Comparison of ENCODE assay signal across 24 cellular contexts in genomic region chr16:47947741-47948140, GRCh38.
"Had no signal": no experiment of that assay in that cellular context is flagged by ENCODE, and none has a peak within 500 bp of the region (broad histone marks: within the 10 kb centered on the region; RNA-seq: fewer than 3 reads in every experiment).

No MANE protein-coding gene starts in this region.

- H3K4me3 Mint-ChIP-seq: naive B cell; natural killer cell treated with Interleukin-12 subunit alpha and Interleukin-12 subunit beta and Interleukin-15 and Interleukin-18, amount 100 ng/mL, for 72 hours; neural progenitor cell; stimulated activated naive B cell treated with anti-CD40 and anti-IgM and Interleukin-4, amounts not matched to agents 10 μg/mL and 1 μg/mL and 100 μg/mL, for 72 hours; stimulated activated naive CD8-positive, alpha-beta T cell treated with anti-CD3 and anti-CD28 coated beads, Interleukin-15, Interleukin-2, amounts not matched to agents 100 ng/mL and 50 ng/mL, for 24 hours had no signal

- H3K4me1 Mint-ChIP-seq: naive B cell; stimulated activated naive B cell treated with anti-CD40 and anti-IgM and Interleukin-4, amounts not matched to agents 10 μg/mL and 1 μg/mL and 100 μg/mL, for 72 hours had no signal

- H3K27ac Mint-ChIP-seq: natural killer cell treated with Interleukin-12 subunit alpha and Interleukin-12 subunit beta and Interleukin-15 and Interleukin-18, amount 100 ng/mL, for 72 hours; neural progenitor cell; stimulated activated naive B cell treated with anti-CD40 and anti-IgM and Interleukin-4, amounts not matched to agents 10 μg/mL and 1 μg/mL and 100 μg/mL, for 72 hours; stimulated activated naive CD8-positive, alpha-beta T cell treated with anti-CD3 and anti-CD28 coated beads, Interleukin-15, Interleukin-2, amounts not matched to agents 100 ng/mL and 50 ng/mL, for 24 hours had no signal

- ATAC-seq: heart right ventricle; left colon; left ventricle myocardium superior; lower lobe of right lung; mucosa of descending colon; natural killer cell treated with Interleukin-12 subunit alpha and Interleukin-12 subunit beta and Interleukin-15 and Interleukin-18, amount 100 ng/mL, for 72 hours; right cardiac atrium; stimulated activated naive B cell treated with anti-CD40 and anti-IgM and Interleukin-4, amounts not matched to agents 10 μg/mL and 1 μg/mL and 100 μg/mL, for 72 hours had no signal

- H3K36me3 Mint-ChIP-seq: naive B cell; natural killer cell treated with Interleukin-12 subunit alpha and Interleukin-12 subunit beta and Interleukin-15 and Interleukin-18, amount 100 ng/mL, for 72 hours; neural progenitor cell had no signal

- DNase-seq: cerebellar nuclear complex; dorsolateral prefrontal cortex; effector CD4-positive, alpha-beta T cell; foreskin melanocyte; glutamatergic neuron; heart right ventricle; hippocampal formation; left colon; left ventricle myocardium superior; lower lobe of right lung; mucosa of descending colon; naive B cell; right cardiac atrium; sigmoid colon; stimulated activated CD4-positive, alpha-beta T cell treated with anti-CD3 and anti-CD28 coated beads, Interleukin-2, amount 100 ng/mL, for 48 hours; stimulated activated naive B cell treated with anti-CD40 and anti-IgM and Interleukin-4, amounts not matched to agents 10 μg/mL and 1 μg/mL and 100 μg/mL, for 72 hours; upper lobe of left lung; uterus had no signal

- H3K9me3 ChIP-seq: esophagus muscularis mucosa, heart right ventricle, lower lobe of right lung, mucosa of descending colon, prostate gland, sigmoid colon, thoracic aorta, upper lobe of left lung, uterus had no signal

- H3K27me3 Mint-ChIP-seq: stimulated activated naive CD8-positive, alpha-beta T cell treated with anti-CD3 and anti-CD28 coated beads, Interleukin-15, Interleukin-2, amounts not matched to agents 100 ng/mL and 50 ng/mL, for 24 hours had no signal
